9 cellular contexts compared by ENCODE assay signal in genomic region chrX:108312938-108313337, GRCh38.
DNase-seq lines count a peak whose midpoint lies in the region; ATAC-seq, FAIRE-seq and TF ChIP-seq lines count a peak whose summit lies in the region.
"Had no signal": no experiment of that assay in that cellular context is flagged by ENCODE, and none has a peak within 500 bp of the region (broad histone marks: within the 10 kb centered on the region; RNA-seq: fewer than 3 reads in every experiment).

No MANE protein-coding gene starts in this region.

- peaks cover 0 to 2% of the 10 kb centered on the region in 2 donors for H3K9me3 Mint-ChIP-seq in effector memory CD8-positive, alpha-beta T cell

- TF ChIP-seq POLR2A in H54 (IDR thresholded peaks at IDR 0.05; ENCODE audit: low read depth, low read length): no peak
- no peak for TF ChIP-seq POLR2A in spleen (IDR thresholded peaks at IDR 0.05)

- no peaks in the 10 kb centered on the region for H3K36me3 Mint-ChIP-seq in effector memory CD8-positive, alpha-beta T cell (ENCODE audit: insufficient read depth)

- intact Hi-C loops in spleen (cut with DNase I; ENCODE audit: low total_unique reads): no loop called here

- DNase-seq in H54 (ENCODE audit: insufficient read length, low spot score) (peak; percentile 9), NCI-H446 (lab: John Stamatoyannopoulos, UW) (peak; percentile 56 to 74), fibroblast of gingiva (ENCODE audit: low read depth) (peak; percentile 78), renal cortical epithelial cell (ENCODE audit: low read depth) (peak; percentile 28), spleen (no peak)
- DNase-seq in stimulated activated CD4-positive, alpha-beta T cell treated with anti-CD3 and anti-CD28 coated beads, Interleukin-2, amount 100 ng/mL, for 24 hours: no peak
- DNase-seq in activated naive CD4-positive, alpha-beta T cell treated with anti-CD3 and anti-CD28 coated beads, Interleukin-2, amount 50 U/mL, for 16 hours: no peak
- no peak for DNase-seq in effector memory CD8-positive, alpha-beta T cell
- DNase-seq: MV-4-11 had no signal

- H3K27me3 Mint-ChIP-seq in effector memory CD8-positive, alpha-beta T cell: no peaks in the 10 kb centered on the region

- H3K4me1 ChIP-seq in spleen: no peaks in the 10 kb centered on the region

- H3K27ac ChIP-seq in spleen: no peak overlapping the region

- H3K27ac Mint-ChIP-seq in effector memory CD8-positive, alpha-beta T cell: no peak overlapping the region

- peaks cover 0 to 8% (median 0%) of the 10 kb centered on the region in 7 donors for H3K27me3 ChIP-seq in spleen (replicated peaks in 1 of 7)

- H3K4me3 ChIP-seq in spleen: no peak overlapping the region

- peak; percentile 91 for FAIRE-seq in H54 (lab: Jason Lieb, UNC)

- no peak overlapping the region for H3K4me3 Mint-ChIP-seq in effector memory CD8-positive, alpha-beta T cell

- ATAC-seq in effector memory CD8-positive, alpha-beta T cell (replicated peaks): no peak

- no peaks in the 10 kb centered on the region for H3K4me1 Mint-ChIP-seq in effector memory CD8-positive, alpha-beta T cell (ENCODE audit: low read depth in 2 of 2)

- no peaks in the 10 kb centered on the region for H3K36me3 ChIP-seq in spleen

- no peaks in the 10 kb centered on the region for H3K9me3 ChIP-seq in spleen

- TF ChIP-seq CTCF in spleen (IDR thresholded peaks at IDR 0.05 in 8 of 11, conservative IDR thresholded peaks at IDR 0.05 in 3 of 11): no peak

- 13 to 55% (median 25%) methylated on average over 1 of the region's 1 CpG for WGBS in spleen, 5 donors

Comparison
In these comparisons a context has a peak if more than half of its experiments do, and no peak if none do; other contexts are left out.
1. DNase-seq: peak in H54 (single experiment), NCI-H446 (2 of 2), fibroblast of gingiva (single experiment) and renal cortical epithelial cell (single experiment); none in stimulated activated CD4-positive, alpha-beta T cell treated with anti-CD3 and anti-CD28 coated beads, Interleukin-2, amount 100 ng/mL, for 24 hours (0 of 2), activated naive CD4-positive, alpha-beta T cell treated with anti-CD3 and anti-CD28 coated beads, Interleukin-2, amount 50 U/mL, for 16 hours (single experiment), spleen (single experiment) and effector memory CD8-positive, alpha-beta T cell (0 of 3).